Comparison of ENCODE assay signal across 20 cellular contexts in genomic region chr3:46143951-46144473, GRCh38.
DNase-seq lines count a peak whose midpoint lies in the region; ATAC-seq, FAIRE-seq and TF ChIP-seq lines count a peak whose summit lies in the region.
"Had no signal": no experiment of that assay in that cellular context is flagged by ENCODE, and none has a peak within 500 bp of the region (broad histone marks: within the 10 kb centered on the region; RNA-seq: fewer than 3 reads in every experiment).

No MANE protein-coding gene starts in this region.

- WGBS in right lobe of liver (ENCODE audit: insufficient coverage, low coverage, low lambda C conversion rate, missing lambda C conversion rate): 22% methylated on average over 4 of the region's 4 CpGs
- 23% methylated on average over 4 of the region's 4 CpGs for WGBS in HepG2 (ENCODE audit: low lambda C conversion rate)
- 40% methylated on average over 4 of the region's 4 CpGs for WGBS in mammary epithelial cell (ENCODE audit: low coverage, missing lambda C conversion rate)

- TF ChIP-seq CTCF in right lobe of liver (IDR thresholded peaks at IDR 0.05) (no peak), HepG2 (CRISPR knock-in tag; IDR thresholded peaks at IDR 0.05) (no peak), mammary epithelial cell (conservative IDR thresholded peaks at IDR 0.05 in 1 of 2, IDR thresholded peaks at IDR 0.05 in 1 of 2; ENCODE audit: extremely low read depth in 1 of 2, insufficient read depth in 1 of 2, low read depth in 1 of 2, low read length in 2 of 2) (no peak)

- no peaks in the 10 kb centered on the region for H4K20me1 ChIP-seq in HepG2 (ENCODE audit: insufficient read depth, low read length)
- H4K20me1 ChIP-seq in mammary epithelial cell (ENCODE audit: insufficient read depth, low read length): no peaks in the 10 kb centered on the region

- dilution Hi-C loops in mammary epithelial cell (cut with HindIII; ENCODE audit: low sequenced_read_pairs): no loop called here

- H3K27ac ChIP-seq in right lobe of liver (no peak overlapping the region), HepG2 (ENCODE audit: extremely low read length, insufficient read depth, low read length) (no peak overlapping the region), mammary epithelial cell (ENCODE audit: insufficient read depth, low read depth, low read length) (no peak overlapping the region)
- H3K27ac ChIP-seq: tibial artery had no signal

- H3K4me2 ChIP-seq in HepG2 (ENCODE audit: low read depth, low read length) (no peak overlapping the region), mammary epithelial cell (ENCODE audit: insufficient read depth, low read depth, low read length) (no peak overlapping the region)

- peak; percentile 41 to 64 (median 45) for ATAC-seq in right lobe of liver
- ATAC-seq in HepG2: no peak
- ATAC-seq: activated CD8-positive, alpha-beta T cell treated with anti-CD3 and anti-CD28 coated beads for 36 hours had no signal

- no peak for TF ChIP-seq RAD21 in HepG2 (CRISPR knock-in tag; IDR thresholded peaks at IDR 0.05)

- no peaks in the 10 kb centered on the region for H3K9me3 ChIP-seq in right lobe of liver
- no peaks in the 10 kb centered on the region for H3K9me3 ChIP-seq in HepG2 (ENCODE audit: low read length)
- no peaks in the 10 kb centered on the region for H3K9me3 ChIP-seq in mammary epithelial cell (replicated peaks; ENCODE audit: insufficient read depth, low read length)
- H3K9me3 ChIP-seq: tibial artery had no signal

- no peak for TF ChIP-seq EP300 in HepG2 (IDR thresholded peaks at IDR 0.05; ENCODE audit: low read depth in 2 of 2, low read length in 2 of 2)
- no peak for TF ChIP-seq EP300 in HepG2 (CRISPR knock-in tag; IDR thresholded peaks at IDR 0.05; ENCODE audit: borderline replicate concordance)

- no peak for TF ChIP-seq POLR2A in right lobe of liver (IDR thresholded peaks at IDR 0.05)
- no peak for TF ChIP-seq POLR2A in HepG2 (IDR thresholded peaks at IDR 0.05; ENCODE audit: insufficient read depth in 1 of 2, low read depth in 2 of 2, low read length in 2 of 2)

- H3K36me3 ChIP-seq in right lobe of liver (no peaks in the 10 kb centered on the region), HepG2 (replicated peaks in 1 of 2; ENCODE audit: control insufficient read depth in 1 of 2, insufficient read depth in 2 of 2, low read length in 2 of 2) (no peaks in the 10 kb centered on the region), mammary epithelial cell (ENCODE audit: insufficient read depth, low read length) (no peaks in the 10 kb centered on the region)
- H3K36me3 ChIP-seq: tibial artery had no signal

- no peaks in the 10 kb centered on the region for H3K27me3 ChIP-seq in right lobe of liver
- H3K27me3 ChIP-seq in HepG2 (ENCODE audit: control insufficient read depth in 1 of 2, insufficient read depth in 2 of 2, low read length in 2 of 2): peaks cover 0 to 9% of the 10 kb centered on the region in 2 experiments; a peak in 3 of 5 replicates
- H3K27me3 ChIP-seq in mammary epithelial cell (ENCODE audit: insufficient read depth, low read length): no peaks in the 10 kb centered on the region
- H3K27me3 ChIP-seq: tibial artery had no signal

- intact Hi-C loops in right lobe of liver (cut with DNase I) (no loop called here), HepG2 (cut with micrococcal nuclease; ENCODE audit: unreplicated experiment) (no loop called here), mammary epithelial cell (cut with micrococcal nuclease) (no loop called here)

- H3K9ac ChIP-seq in HepG2 (ENCODE audit: insufficient read depth, low read depth, low read length) (no peak overlapping the region), mammary epithelial cell (ENCODE audit: insufficient read depth, low read length) (no peak overlapping the region)

- H3K4me3 ChIP-seq in right lobe of liver (no peak overlapping the region), HepG2 (replicated peaks in 1 of 3; ENCODE audit: insufficient read depth in 1 of 3, low read depth in 2 of 3, low read length in 3 of 3) (no peak overlapping the region), mammary epithelial cell (replicated peaks in 1 of 3; ENCODE audit: insufficient read depth in 1 of 3, low read depth in 2 of 3, low read length in 3 of 3) (no peak overlapping the region)
- H3K4me3 ChIP-seq: tibial artery had no signal

- POLR2A ChIA-PET in HepG2 (lab: Yijun Ruan, JAX): no interaction called here

- DNase-seq in right lobe of liver (no peak), HepG2 (ENCODE audit: low spot score) (no peak), globus pallidus (ENCODE audit: low spot score) (peak; percentile 55), middle frontal gyrus (ENCODE audit: extremely low spot score, low spot score) (peak; percentile 8), dedifferentiated amniotic fluid mesenchymal stem cell (ENCODE audit: extremely low spot score) (no peak), NCI-H1105 treated with DMSO at 0.1 percent for 48 hours (lab: John Stamatoyannopoulos, UW) (no peak), NCI-H748 treated with DMSO at 0.1 percent for 48 hours (lab: John Stamatoyannopoulos, UW) (no peak), mammary epithelial cell (no peak)
- DNase-seq: ACHN; activated CD4-positive, CD25-positive, alpha-beta regulatory T cell treated with anti-CD3 and anti-CD28 coated beads, Interleukin-2, amount 50 U/mL, for 72 hours; activated CD8-positive, alpha-beta T cell treated with anti-CD3 and anti-CD28 coated beads for 36 hours; activated gamma-delta T cell; activated T-cell treated with anti-CD3 and anti-CD28 coated beads for 4 hours; cortex of kidney; NCI-H1436; NCI-H524; SHP77 had no signal

- H2AFZ ChIP-seq in HepG2 (ENCODE audit: low read length) (no peak overlapping the region), mammary epithelial cell (ENCODE audit: low read depth, low read length) (no peak overlapping the region)

- CTCF ChIA-PET in HepG2 (lab: Yijun Ruan, JAX; ENCODE audit: low intra/inter-chr PET ratio, low total read pairs) (no interaction called here), mammary epithelial cell (lab: Charles Lee; ENCODE audit: low non-redundant PET) (no interaction called here)

- no peak for FAIRE-seq in HepG2 (lab: Jason Lieb, UNC)
- FAIRE-seq: H1, TTC549 had no signal

- H3K4me1 ChIP-seq in right lobe of liver: no peaks in the 10 kb centered on the region
- no peaks in the 10 kb centered on the region for H3K4me1 ChIP-seq in HepG2 (ENCODE audit: insufficient read depth, low read length)
- no peaks in the 10 kb centered on the region for H3K4me1 ChIP-seq in mammary epithelial cell (ENCODE audit: insufficient read depth, low read length)

- in situ Hi-C loops in HepG2 (cut with HindIII; ENCODE audit: extremely low pct_ligation_motif_present, low pct_unique_long_range_greater_than_20kb): no loop called here
- in situ Hi-C loops in mammary epithelial cell (cut with MboI; ENCODE audit: low sequenced_read_pairs in 2 of 2): no loop called here

- BruUV-seq in HepG2 (replicated peaks; lab: Mats Ljungman, UMichigan) (no TSS peak), mammary epithelial cell (replicated peaks; lab: Mats Ljungman, UMichigan) (no TSS peak)

- H3K79me2 ChIP-seq in HepG2 (ENCODE audit: insufficient read depth, low read length): no peaks in the 10 kb centered on the region
- no peaks in the 10 kb centered on the region for H3K79me2 ChIP-seq in mammary epithelial cell (ENCODE audit: insufficient read depth, low read length)

TF ChIP-seq in HepG2, 621 proteins besides CTCF, POLR2A, EP300 and RAD21 (continues in another document):
- TF ChIP-seq SMAD1 (CRISPR knock-in tag; IDR thresholded peaks at IDR 0.05; ENCODE audit: borderline replicate concordance, low read depth) (no peak), ZNF652 (CRISPR knock-in tag; IDR thresholded peaks at IDR 0.05; ENCODE audit: borderline replicate concordance, low read depth) (no peak)
- TF ChIP-seq, protein P1, sequence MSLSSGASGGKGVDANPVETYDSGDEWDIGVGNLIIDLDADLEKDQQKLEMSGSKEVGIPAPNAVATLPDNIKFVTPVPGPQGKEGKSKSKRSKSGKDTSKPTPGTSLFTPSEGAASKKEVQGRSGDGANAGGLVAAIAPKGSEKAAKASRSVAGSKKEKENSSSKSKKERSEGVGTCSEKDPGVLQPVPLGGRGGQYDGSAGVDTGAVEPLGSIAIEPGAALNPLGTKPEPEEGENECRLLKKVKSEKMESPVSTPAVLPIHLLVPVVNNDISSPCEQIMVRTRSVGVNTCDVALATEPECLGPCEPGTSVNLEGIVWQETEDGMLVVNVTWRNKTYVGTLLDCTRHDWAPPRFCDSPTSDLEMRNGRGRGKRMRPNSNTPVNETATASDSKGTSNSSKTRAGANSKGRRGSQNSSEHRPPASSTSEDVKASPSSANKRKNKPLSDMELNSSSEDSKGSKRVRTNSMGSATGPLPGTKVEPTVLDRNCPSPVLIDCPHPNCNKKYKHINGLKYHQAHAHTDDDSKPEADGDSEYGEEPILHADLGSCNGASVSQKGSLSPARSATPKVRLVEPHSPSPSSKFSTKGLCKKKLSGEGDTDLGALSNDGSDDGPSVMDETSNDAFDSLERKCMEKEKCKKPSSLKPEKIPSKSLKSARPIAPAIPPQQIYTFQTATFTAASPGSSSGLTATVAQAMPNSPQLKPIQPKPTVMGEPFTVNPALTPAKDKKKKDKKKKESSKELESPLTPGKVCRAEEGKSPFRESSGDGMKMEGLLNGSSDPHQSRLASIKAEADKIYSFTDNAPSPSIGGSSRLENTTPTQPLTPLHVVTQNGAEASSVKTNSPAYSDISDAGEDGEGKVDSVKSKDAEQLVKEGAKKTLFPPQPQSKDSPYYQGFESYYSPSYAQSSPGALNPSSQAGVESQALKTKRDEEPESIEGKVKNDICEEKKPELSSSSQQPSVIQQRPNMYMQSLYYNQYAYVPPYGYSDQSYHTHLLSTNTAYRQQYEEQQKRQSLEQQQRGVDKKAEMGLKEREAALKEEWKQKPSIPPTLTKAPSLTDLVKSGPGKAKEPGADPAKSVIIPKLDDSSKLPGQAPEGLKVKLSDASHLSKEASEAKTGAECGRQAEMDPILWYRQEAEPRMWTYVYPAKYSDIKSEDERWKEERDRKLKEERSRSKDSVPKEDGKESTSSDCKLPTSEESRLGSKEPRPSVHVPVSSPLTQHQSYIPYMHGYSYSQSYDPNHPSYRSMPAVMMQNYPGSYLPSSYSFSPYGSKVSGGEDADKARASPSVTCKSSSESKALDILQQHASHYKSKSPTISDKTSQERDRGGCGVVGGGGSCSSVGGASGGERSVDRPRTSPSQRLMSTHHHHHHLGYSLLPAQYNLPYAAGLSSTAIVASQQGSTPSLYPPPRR (CRISPR knock-in tag; IDR thresholded peaks at IDR 0.05; ENCODE audit: borderline replicate concordance): no peak

Comparison
In these comparisons a context has a peak if more than half of its experiments do, and no peak if none do; other contexts are left out.
1. DNase-seq: peak in globus pallidus (single experiment) and middle frontal gyrus (single experiment); none in right lobe of liver (0 of 3), HepG2 (single experiment), dedifferentiated amniotic fluid mesenchymal stem cell (single experiment), NCI-H1105 treated with DMSO at 0.1 percent for 48 hours (single experiment), NCI-H748 treated with DMSO at 0.1 percent for 48 hours (single experiment) and mammary epithelial cell (single experiment).